In the genomic region with DNA sequence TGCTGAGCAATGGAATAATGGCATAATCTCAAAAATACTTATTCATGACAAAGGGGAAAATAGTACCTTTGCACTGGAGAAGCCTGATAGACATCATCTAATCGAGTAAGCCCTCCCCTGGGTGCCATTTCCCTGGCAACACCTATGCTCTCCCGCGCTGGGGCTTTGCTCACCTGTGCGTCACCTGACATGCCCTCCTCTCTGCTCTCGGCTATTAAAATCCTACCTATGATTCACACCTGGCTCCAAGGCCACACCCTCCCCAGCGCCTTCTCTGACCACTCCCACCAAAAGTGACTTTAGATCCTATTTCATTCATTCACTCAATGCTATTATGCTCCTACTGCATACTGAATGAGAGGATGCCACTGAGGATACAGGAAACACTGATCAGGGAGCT, we compare ENCODE assay signal across 22 cellular contexts.
A peak's percentile ranks its signal among the peaks of the same experiment; 100 is the strongest.
DNase-seq lines count a peak whose midpoint lies in the region; ATAC-seq and TF ChIP-seq lines count a peak whose summit lies in the region.
"Had no signal": no experiment of that assay in that cellular context is flagged by ENCODE, and none has a peak within 500 bp of the region (broad histone marks: within the 10 kb centered on the region; RNA-seq: fewer than 3 reads in every experiment).

No MANE protein-coding gene starts in this region.

- H3K27me3 ChIP-seq in RWPE2 (ENCODE audit: insufficient read depth, poor library complexity, severe bottlenecking) (peaks cover 2% of the 10 kb centered on the region), suprapubic skin (no peaks in the 10 kb centered on the region)
- H3K27me3 ChIP-seq: heart left ventricle, testis had no signal

- H3K36me3 ChIP-seq in RWPE2 (ENCODE audit: low read depth) = no peaks in the 10 kb centered on the region
- H3K36me3 ChIP-seq in suprapubic skin = no peaks in the 10 kb centered on the region
- H3K36me3 ChIP-seq: esophagus squamous epithelium, heart left ventricle had no signal

- no peak overlapping the region for H3K27ac Mint-ChIP-seq in activated T-helper 2 cell treated with anti-CD3 and anti-CD28 coated beads, Interferon-gamma antibody, Interleukin-2, Interleukin-4, amounts not matched to agents 10 μg/mL and 5 μg/mL and 100 μg/mL, durations not matched to agents 14 hours and 24 hours and 36 hours

- intact Hi-C loops in left colon (cut with DNase I, micrococcal nuclease) = no loop called here
- intact Hi-C loops in activated T-helper 2 cell treated with anti-CD3 and anti-CD28 coated beads, Interferon-gamma antibody, Interleukin-2, Interleukin-4, amounts not matched to agents 10 μg/mL and 5 μg/mL and 100 μg/mL, durations not matched to agents 14 hours and 24 hours and 36 hours (cut with micrococcal nuclease) = no loop called here

- H3K27ac ChIP-seq in RWPE2 (ENCODE audit: poor library complexity, severe bottlenecking) (no peak overlapping the region), suprapubic skin (no peak overlapping the region)
- H3K27ac ChIP-seq: dorsolateral prefrontal cortex, esophagus squamous epithelium, testis had no signal

- TF ChIP-seq CTCF in RWPE2 (IDR thresholded peaks at IDR 0.05; ENCODE audit: poor library complexity, severe bottlenecking) = no peak
- no peak for TF ChIP-seq CTCF in suprapubic skin (IDR thresholded peaks at IDR 0.05)

- no peaks in the 10 kb centered on the region for H3K9me3 Mint-ChIP-seq in activated T-helper 2 cell treated with anti-CD3 and anti-CD28 coated beads, Interferon-gamma antibody, Interleukin-2, Interleukin-4, amounts not matched to agents 10 μg/mL and 5 μg/mL and 100 μg/mL, durations not matched to agents 14 hours and 24 hours and 36 hours

- H3K27me3 Mint-ChIP-seq in activated T-helper 2 cell treated with anti-CD3 and anti-CD28 coated beads, Interferon-gamma antibody, Interleukin-2, Interleukin-4, amounts not matched to agents 10 μg/mL and 5 μg/mL and 100 μg/mL, durations not matched to agents 14 hours and 24 hours and 36 hours (ENCODE audit: low read depth) = peaks cover 9% of the 10 kb centered on the region

- ATAC-seq in RWPE2 (ENCODE audit: low read depth) = peak; percentile 94
- ATAC-seq in left colon = peak; percentile 88
- no peak for ATAC-seq in HG02610 (IDR thresholded peaks at IDR 0.05; ENCODE audit: unreplicated experiment)

- H3K9me3 ChIP-seq in RWPE2 (ENCODE audit: severe bottlenecking) (no peaks in the 10 kb centered on the region), suprapubic skin (no peaks in the 10 kb centered on the region)
- H3K9me3 ChIP-seq: esophagus squamous epithelium, heart left ventricle, testis had no signal

- DNase-seq in DMS153 treated with DMSO at 0.1 percent for 48 hours (lab: John Stamatoyannopoulos, UW; ENCODE audit: unreplicated experiment) = peak; percentile 50
- peak; percentile 14 for DNase-seq in NCI-H1417 treated with DMSO at 0.1 percent for 48 hours (lab: John Stamatoyannopoulos, UW)
- peak; percentile 87 for DNase-seq in RWPE2 (ENCODE audit: low spot score)
- DNase-seq in left colon = peak; percentile 61 to 75
- no peak for DNase-seq in activated T-helper 2 cell treated with anti-CD3 and anti-CD28 coated beads, Interferon-gamma antibody, Interleukin-2, Interleukin-4, amounts not matched to agents 10 μg/mL and 5 μg/mL and 100 μg/mL, durations not matched to agents 14 hours and 24 hours and 36 hours (ENCODE audit: low spot score)
- no peak for DNase-seq in suprapubic skin (ENCODE audit: low spot score in 2 of 2)
- DNase-seq in stimulated activated CD4-positive, alpha-beta T cell treated with anti-CD3 and anti-CD28 coated beads, Interleukin-4, amount 100 ng/mL, for 1 hour = no peak
- DNase-seq: activated CD4-positive, alpha-beta T cell treated with anti-CD3 and anti-CD28 coated beads, Interleukin-2, amount 50 U/mL, for 1 hour; activated naive CD4-positive, alpha-beta T cell treated with anti-CD3 and anti-CD28 coated beads, Interleukin-2, amount 50 U/mL, for 16 hours; activated T-cell treated with anti-CD3 and anti-CD28 coated beads for 4 hours; AML-193; dorsolateral prefrontal cortex; esophagus squamous epithelium; IMR-90; kidney glomerular epithelial cell; MV-4-11; NCI-H524; occipital lobe; stimulated activated CD4-positive, alpha-beta T cell treated with anti-CD3 and anti-CD28 coated beads, Interleukin-2, amount 100 ng/mL, for 48 hours; testis had no signal

- TF ChIP-seq EP300 in suprapubic skin (IDR thresholded peaks at IDR 0.05) = no peak

- WGBS in suprapubic skin = 60% methylated on average over 6 of the region's 6 CpGs

- no peaks in the 10 kb centered on the region for H3K36me3 Mint-ChIP-seq in activated T-helper 2 cell treated with anti-CD3 and anti-CD28 coated beads, Interferon-gamma antibody, Interleukin-2, Interleukin-4, amounts not matched to agents 10 μg/mL and 5 μg/mL and 100 μg/mL, durations not matched to agents 14 hours and 24 hours and 36 hours (ENCODE audit: low read depth)

- H3K4me3 ChIP-seq in RWPE2 (ENCODE audit: severe bottlenecking) (no peak overlapping the region), suprapubic skin (no peak overlapping the region)
- H3K4me3 ChIP-seq: dorsolateral prefrontal cortex, esophagus squamous epithelium, heart left ventricle, testis had no signal

- H3K4me1 ChIP-seq in RWPE2 (ENCODE audit: insufficient read depth, poor library complexity, severe bottlenecking) (peaks cover 7% of the 10 kb centered on the region), suprapubic skin (peaks cover 17% of the 10 kb centered on the region)

- H3K4me3 Mint-ChIP-seq in activated T-helper 2 cell treated with anti-CD3 and anti-CD28 coated beads, Interferon-gamma antibody, Interleukin-2, Interleukin-4, amounts not matched to agents 10 μg/mL and 5 μg/mL and 100 μg/mL, durations not matched to agents 14 hours and 24 hours and 36 hours (ENCODE audit: low read depth) = no peak overlapping the region

- TF ChIP-seq POLR2A in suprapubic skin (IDR thresholded peaks at IDR 0.05) = no peak

- peaks cover 9% of the 10 kb centered on the region for H3K4me1 Mint-ChIP-seq in activated T-helper 2 cell treated with anti-CD3 and anti-CD28 coated beads, Interferon-gamma antibody, Interleukin-2, Interleukin-4, amounts not matched to agents 10 μg/mL and 5 μg/mL and 100 μg/mL, durations not matched to agents 14 hours and 24 hours and 36 hours (ENCODE audit: low read depth)

Comparison
In these comparisons a context has a peak if more than half of its experiments do, and no peak if none do; other contexts are left out.
1. DNase-seq: peak in DMS153 treated with DMSO at 0.1 percent for 48 hours (single experiment), NCI-H1417 treated with DMSO at 0.1 percent for 48 hours (single experiment), RWPE2 (single experiment) and left colon (2 of 2); none in activated T-helper 2 cell treated with anti-CD3 and anti-CD28 coated beads, Interferon-gamma antibody, Interleukin-2, Interleukin-4, amounts not matched to agents 10 μg/mL and 5 μg/mL and 100 μg/mL, durations not matched to agents 14 hours and 24 hours and 36 hours (single experiment), suprapubic skin (0 of 2) and stimulated activated CD4-positive, alpha-beta T cell treated with anti-CD3 and anti-CD28 coated beads, Interleukin-4, amount 100 ng/mL, for 1 hour (single experiment).